2 cellular contexts compared by ENCODE assay signal in the genomic region with DNA sequence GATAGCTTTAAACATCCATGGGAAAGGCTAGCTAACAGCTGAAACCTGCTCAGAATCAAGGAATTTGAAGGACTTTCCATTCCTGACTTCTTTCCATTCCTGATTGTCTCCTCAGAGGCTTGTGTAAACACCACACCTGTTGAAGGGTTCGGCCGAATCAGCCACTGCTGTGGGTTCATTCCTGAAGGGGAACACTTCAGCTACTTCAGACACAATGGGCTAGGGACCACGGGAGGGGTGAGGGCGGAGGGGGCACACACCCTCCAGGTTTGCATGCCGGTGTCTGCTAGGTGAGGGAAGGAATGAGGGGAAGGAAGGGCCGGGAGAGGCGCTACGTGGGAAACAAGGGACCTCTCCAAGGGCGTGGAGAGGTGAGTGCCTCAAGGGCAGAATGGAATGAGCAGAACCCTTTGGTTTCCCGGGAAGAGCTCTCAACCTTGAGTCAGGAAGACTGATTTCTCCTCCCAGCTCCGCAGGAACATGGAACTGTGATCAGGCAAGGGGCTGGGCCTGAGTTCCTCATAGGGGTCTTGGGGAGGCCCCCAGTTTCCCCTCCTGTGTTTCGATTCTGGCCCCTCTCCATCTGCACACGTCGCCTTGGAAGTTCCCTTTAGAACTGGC.
TF ChIP-seq lines count a peak whose summit lies in the region.

No MANE protein-coding gene starts in this region.

TF ChIP-seq in HepG2, 621 proteins besides CTCF, POLR2A, EP300 and RAD21:
- TF ChIP-seq ETV5 (CRISPR knock-in tag; IDR thresholded peaks at IDR 0.05; ENCODE audit: borderline replicate concordance) (no peak), FOXA1 (IDR thresholded peaks at IDR 0.05) (no peak), FOXA1 (CRISPR knock-in tag; IDR thresholded peaks at IDR 0.05) (0 out of 2 replicates have a peak, but pooled peaks have one; percentile 8)

TF ChIP-seq in H1, 55 proteins besides CTCF, POLR2A, EP300 and RAD21:
- TF ChIP-seq CBX8 (IDR thresholded peaks at IDR 0.05; ENCODE audit: borderline replicate concordance, low read depth, low read length) (no peak), CHD2 (IDR thresholded peaks at IDR 0.05; ENCODE audit: low read length) (no peak), HDAC2 (IDR thresholded peaks at IDR 0.05; ENCODE audit: borderline replicate concordance in 1 of 2, low read depth in 2 of 2, low read length in 2 of 2) (no peak), ZNF274 (IDR thresholded peaks at IDR 0.05; ENCODE audit: borderline replicate concordance, extremely low read depth, low read length) (no peak), RXRA (IDR thresholded peaks at IDR 0.05; ENCODE audit: insufficient read depth, low read depth, low read length) (no peak), SP1 (IDR thresholded peaks at IDR 0.05; ENCODE audit: low read depth, low read length) (no peak), CTBP2 (IDR thresholded peaks at IDR 0.05; ENCODE audit: borderline replicate concordance, insufficient read depth, insufficient read length, low read length) (no peak), TAF7 (optimal IDR thresholded peaks at IDR 0.05; ENCODE audit: borderline replicate concordance, low read depth, low read length) (no peak), CBX5 (IDR thresholded peaks at IDR 0.05; ENCODE audit: low read depth, low read length) (no peak), KDM5A (IDR thresholded peaks at IDR 0.05; ENCODE audit: low read length) (no peak), NANOG (IDR thresholded peaks at IDR 0.05; ENCODE audit: insufficient read depth, low read depth, low read length, poor library complexity, severe bottlenecking) (no peak), TAF1 (IDR thresholded peaks at IDR 0.05; ENCODE audit: low read depth, low read length) (no peak), CEBPB (IDR thresholded peaks at IDR 0.05; ENCODE audit: low read depth, low read length) (no peak), JUND (IDR thresholded peaks at IDR 0.05; ENCODE audit: low read length) (no peak), SIX5 (IDR thresholded peaks at IDR 0.05; ENCODE audit: low read depth, low read length) (no peak), TEAD4 (IDR thresholded peaks at IDR 0.05; ENCODE audit: low read depth, low read length) (no peak), RFX5 (IDR thresholded peaks at IDR 0.05; ENCODE audit: borderline replicate concordance, low read depth, low read length) (no peak), SIRT6 (IDR thresholded peaks at IDR 0.05; ENCODE audit: low read length) (no peak), GTF2F1 (IDR thresholded peaks at IDR 0.05; ENCODE audit: borderline replicate concordance, low read depth, low read length) (no peak), CREB1 (IDR thresholded peaks at IDR 0.05) (no peak)
TF ChIP-seq in H1: peak in this region for 0.
